34 cellular contexts compared by ENCODE assay signal in genomic region chr14:101626331-101626730, GRCh38.
"Had no signal": no experiment of that assay in that cellular context is flagged by ENCODE, and none has a peak within 500 bp of the region (broad histone marks: within the 10 kb centered on the region; RNA-seq: fewer than 3 reads in every experiment).

No MANE protein-coding gene starts in this region.

- H3K9ac ChIP-seq: KMS-11 had no signal

- H3K4me3 ChIP-seq: MG63 had no signal

- H3K9me3 ChIP-seq: MG63 had no signal

- DNase-seq: Karpas-422, Kasumi-1, MG63, MM.1S, MV-4-11, NCI-H1048, NCI-H1092, NCI-H1092 treated with DMSO at 0.1 percent for 48 hours, NCI-H1105, NCI-H1105 treated with DMSO at 0.1 percent for 48 hours, NCI-H1417, NCI-H1417 treated with DMSO at 0.1 percent for 48 hours, NCI-H1436, NCI-H1436 treated with DMSO at 0.1 percent for 48 hours, NCI-H146, NCI-H1694, NCI-H1694 treated with DMSO at 0.1 percent for 48 hours, NCI-H187, NCI-H187 treated with DMSO at 0.1 percent for 48 hours, NCI-H1930, NCI-H2029, NCI-H2029 treated with DMSO at 0.1 percent for 48 hours, NCI-H2081, NCI-H2081 treated with DMSO at 0.1 percent for 48 hours, NCI-H2107, NCI-H2171, NCI-H2171 treated with DMSO at 0.1 percent for 48 hours, NCI-H2227 treated with DMSO at 0.1 percent for 48 hours, NCI-H226, NCI-H345, NCI-H446, NCI-H446 treated with DMSO at 0.1 percent for 48 hours, NCI-H510A had no signal

- H3K36me3 ChIP-seq: MG63 had no signal

- H3K27ac ChIP-seq: KMS-11 had no signal

- H3K4me2 ChIP-seq: KMS-11 had no signal

- H3K27me3 ChIP-seq: MG63 had no signal
